Comparison of ENCODE assay signal across 16 cellular contexts in genomic region chr2:104332733-104333132, GRCh38.
DNase-seq lines count a peak whose midpoint lies in the region; ATAC-seq and TF ChIP-seq lines count a peak whose summit lies in the region.
"Had no signal": no experiment of that assay in that cellular context is flagged by ENCODE, and none has a peak within 500 bp of the region (broad histone marks: within the 10 kb centered on the region; RNA-seq: fewer than 3 reads in every experiment).

No MANE protein-coding gene starts in this region.

- TF ChIP-seq EP300 in gastroesophageal sphincter (IDR thresholded peaks at IDR 0.05): no peak

- H3K4me3 ChIP-seq in gastroesophageal sphincter: no peak overlapping the region
- H3K4me3 ChIP-seq: upper lobe of right lung had no signal

- H3K27ac ChIP-seq in gastroesophageal sphincter: no peak overlapping the region
- H3K27ac ChIP-seq: upper lobe of right lung had no signal

- no peak for TF ChIP-seq POLR2A in gastroesophageal sphincter (IDR thresholded peaks at IDR 0.05)

- no peak for TF ChIP-seq CTCF in gastroesophageal sphincter (IDR thresholded peaks at IDR 0.05)

- ATAC-seq in gastroesophageal sphincter (no peak), GM19397 (IDR thresholded peaks at IDR 0.05; ENCODE audit: unreplicated experiment) (no peak)
- ATAC-seq: left cardiac atrium, upper lobe of right lung had no signal

- DNase-seq in H4 (ENCODE audit: low spot score) (peak; percentile 93), RKO (ENCODE audit: low spot score) (peak; percentile 7), fibroblast of gingiva (ENCODE audit: low read depth) (peak; percentile 53), renal cortical epithelial cell (ENCODE audit: low read depth) (peak; percentile 79), GOT3 (lab: John Stamatoyannopoulos, UW) (no peak)
- DNase-seq: activated B cell treated with CpG ODN at 0.5 μM for 24 hours; CD4-positive, CD25-positive, alpha-beta regulatory T cell; effector CD4-positive, alpha-beta T cell; GF-D8; left cardiac atrium; NCI-H2029 treated with DMSO at 0.1 percent for 48 hours; NCI-H82; stimulated activated CD4-positive, alpha-beta T cell treated with anti-CD3 and anti-CD28 coated beads, Interleukin-2, amount 100 ng/mL, for 24 hours; upper lobe of right lung had no signal

- no peaks in the 10 kb centered on the region for H3K4me1 ChIP-seq in gastroesophageal sphincter
- H3K4me1 ChIP-seq: upper lobe of right lung had no signal

- H3K9me3 ChIP-seq in gastroesophageal sphincter: no peaks in the 10 kb centered on the region
- H3K9me3 ChIP-seq: upper lobe of right lung had no signal

- no peaks in the 10 kb centered on the region for H3K36me3 ChIP-seq in gastroesophageal sphincter
- H3K36me3 ChIP-seq: upper lobe of right lung had no signal

- WGBS in gastroesophageal sphincter (ENCODE audit: low coverage in 1 of 2), 2 donors: 0 to 31% methylated on average over 1 to 3 of the region's 3 CpGs

- H3K27me3 ChIP-seq in gastroesophageal sphincter: no peaks in the 10 kb centered on the region
- H3K27me3 ChIP-seq: upper lobe of right lung had no signal
